8 cellular contexts compared by ENCODE assay signal in the genomic region with DNA sequence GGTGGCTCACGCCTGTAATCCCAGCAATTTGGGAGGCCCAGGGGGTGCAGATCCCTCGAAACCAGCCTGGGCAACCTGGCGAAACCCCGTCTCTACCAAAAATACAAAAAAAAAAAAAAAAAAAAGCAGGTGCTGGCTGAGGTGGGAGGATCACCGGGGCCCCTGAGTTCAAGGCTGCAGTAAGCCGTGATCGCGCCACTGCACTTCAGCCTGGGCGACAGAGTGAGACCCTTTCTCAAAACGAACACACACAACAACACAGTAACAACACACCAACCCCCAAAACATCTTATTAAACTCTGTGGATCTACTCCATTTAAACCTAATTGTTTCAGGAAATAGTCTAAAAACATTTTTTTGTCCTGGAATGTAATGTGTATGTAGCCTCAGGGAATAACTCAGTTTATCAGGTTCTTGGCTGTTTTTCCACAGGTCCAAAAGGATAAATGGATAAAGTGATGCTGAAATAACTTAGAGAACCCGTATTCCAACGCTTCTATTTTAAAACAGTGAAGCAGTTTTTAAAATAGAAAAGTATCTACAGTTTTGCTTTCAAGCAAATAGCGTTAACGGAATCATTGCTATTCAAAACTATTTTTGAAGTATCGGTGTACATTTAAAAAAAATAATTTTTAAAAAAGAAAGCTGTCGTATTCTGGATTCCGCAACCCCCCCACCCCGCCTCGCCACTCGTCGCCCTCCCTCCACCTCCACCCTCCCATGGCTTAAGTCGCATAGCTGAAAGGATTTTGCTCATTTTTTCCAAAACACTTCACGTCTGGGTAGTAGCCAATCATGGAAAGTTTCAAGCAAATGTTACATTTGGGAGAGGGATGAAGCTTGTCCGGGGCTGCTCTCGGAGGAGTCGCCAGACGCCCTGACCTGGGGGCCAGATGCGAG. TPM values are rescaled to one million over a fixed set of nuclear protein-coding genes. Genes with fewer than 3 reads are reported as not detected.
A peak's percentile ranks its signal among the peaks of the same experiment; 100 is the strongest.
DNase-seq lines count a peak whose midpoint lies in the region; ATAC-seq and TF ChIP-seq lines count a peak whose summit lies in the region.

No MANE protein-coding gene starts in this region.

- ATAC-seq in SK-N-SH treated with all-trans-retinoic acid at 6 μM for 48 hours (no peak), activated B cell treated with CpG ODN at 0.5 μM for 24 hours (ENCODE audit: low read depth) (peak; percentile 12)

- peaks cover 11 to 19% of the 10 kb centered on the region in 2 experiments for H3K36me3 ChIP-seq in SK-N-SH (replicated peaks in 1 of 2; ENCODE audit: control insufficient read depth in 1 of 2, insufficient read depth in 2 of 2, low read length in 1 of 2)
- H3K36me3 ChIP-seq in effector memory CD4-positive, alpha-beta T cell (ENCODE audit: control insufficient read depth, insufficient read depth, low read length) = no peaks in the 10 kb centered on the region
- no peaks in the 10 kb centered on the region for H3K36me3 ChIP-seq in thyroid gland

- no peaks in the 10 kb centered on the region for H3K9me2 ChIP-seq in SK-N-SH

- DNase-seq in SK-N-SH (no peak), activated B cell treated with CpG ODN at 0.5 μM for 24 hours (no peak), nephron progenitor cell (no peak), thyroid gland (peak in 1 of 2 donors; percentile 18)
- DNase-seq in effector memory CD4-positive, alpha-beta T cell = peak in 2 of 3 donors; percentile 7 to 11
- no peak for DNase-seq in NK-92 treated with Interleukin-12 subunit alpha and Interleukin-12 subunit beta, amount 100 ng/mL, for 24 hours (lab: John Stamatoyannopoulos, UW)
- no peak for DNase-seq in central memory CD4-positive, alpha-beta T cell

- CTCF ChIA-PET in SK-N-SH (lab: Yijun Ruan, JAX) (interaction anchor here (0.9 kb wide), 1 partner anchor 354 kb away, joined by 3 read pairs; no protein-coding TSS in a partner anchor), activated B cell treated with CpG ODN at 0.5 μM for 24 hours (lab: Charles Lee) (interaction anchor here (3.5 kb wide), 1 partner anchor 29 kb away, joined by 23 read pairs; no protein-coding TSS in a partner anchor)

- H3K27me3 Mint-ChIP-seq in activated B cell treated with CpG ODN at 0.5 μM for 24 hours (no peaks in the 10 kb centered on the region), nephron progenitor cell (ENCODE audit: low read depth, poor library complexity) (no peaks in the 10 kb centered on the region)

- peak overlapping the region; percentile 97 for H3K27ac Mint-ChIP-seq in activated B cell treated with CpG ODN at 0.5 μM for 24 hours
- no peak overlapping the region for H3K27ac Mint-ChIP-seq in nephron progenitor cell

- TF ChIP-seq CTCF in SK-N-SH (IDR thresholded peaks at IDR 0.05) = no peak
- no peak for TF ChIP-seq CTCF in activated B cell treated with CpG ODN at 0.5 μM for 24 hours (IDR thresholded peaks at IDR 0.05)
- no peak for TF ChIP-seq CTCF in nephron progenitor cell (IDR thresholded peaks at IDR 0.05)
- no peak for TF ChIP-seq CTCF in thyroid gland (IDR thresholded peaks at IDR 0.05)

- H3K4me1 Mint-ChIP-seq in activated B cell treated with CpG ODN at 0.5 μM for 24 hours = peaks cover 37% of the 10 kb centered on the region
- H3K4me1 Mint-ChIP-seq in nephron progenitor cell = peaks cover 34% of the 10 kb centered on the region

- TF ChIP-seq RAD21 in SK-N-SH (IDR thresholded peaks at IDR 0.05; ENCODE audit: low read length) = no peak

- H3K4me2 ChIP-seq in SK-N-SH = peak overlapping the region; percentile 96

- intact Hi-C loops in activated B cell treated with CpG ODN at 0.5 μM for 24 hours (cut with micrococcal nuclease) = loop anchor here (1.0 to 10.0 kb wide), 12 partner anchors 25 to 1219 kb away; a partner anchor contains a TSS
- intact Hi-C loops in thyroid gland (cut with DNase I) = loop anchor here (5.0 to 10.0 kb wide), 2 partner anchors 75 to 133 kb away; a partner anchor contains a TSS

- peaks cover 31% of the 10 kb centered on the region for H4K20me1 ChIP-seq in SK-N-SH (ENCODE audit: insufficient read depth)

- H3K9me3 ChIP-seq in SK-N-SH (no peaks in the 10 kb centered on the region), thyroid gland (no peaks in the 10 kb centered on the region)
- H3K9me3 ChIP-seq in effector memory CD4-positive, alpha-beta T cell (ENCODE audit: control insufficient read depth, low read length) = no peaks in the 10 kb centered on the region

- H3K4me3 ChIP-seq in SK-N-SH (ENCODE audit: low read depth in 2 of 2, low read length in 1 of 2) (peak overlapping the region; percentile 61 to 74), thyroid gland (replicated peaks in 1 of 3) (peak overlapping the region; percentile 36 to 91 (median 71))
- H3K4me3 ChIP-seq in effector memory CD4-positive, alpha-beta T cell (ENCODE audit: insufficient read depth, low read depth, low read length, poor library complexity, severe bottlenecking) = peak overlapping the region; percentile 83

- 39% methylated on average over 28 of the region's 28 CpGs for WGBS in SK-N-SH (ENCODE audit: low lambda C conversion rate)
- 34 to 36% methylated on average over 28 of the region's 28 CpGs for whole genome bisulfite sequencing in thyroid gland, 2 donors

- H3K27ac ChIP-seq in SK-N-SH (ENCODE audit: low read depth in 2 of 2, low read length in 1 of 2) = peak overlapping the region; percentile 85 to 96
- H3K27ac ChIP-seq in effector memory CD4-positive, alpha-beta T cell (ENCODE audit: insufficient read depth, low read length, poor library complexity, severe bottlenecking) = peak overlapping the region; percentile 94
- H3K27ac ChIP-seq in thyroid gland = peak overlapping the region; percentile 95 to 100 (median 99)

- peaks cover 31% of the 10 kb centered on the region for H3K36me3 Mint-ChIP-seq in activated B cell treated with CpG ODN at 0.5 μM for 24 hours (ENCODE audit: low read depth)
- peaks cover 9% of the 10 kb centered on the region for H3K36me3 Mint-ChIP-seq in nephron progenitor cell (ENCODE audit: low read depth)

- H3F3A ChIP-seq in SK-N-SH (replicated peaks; ENCODE audit: insufficient read depth) = peaks cover 29% of the 10 kb centered on the region

- H3K27me3 ChIP-seq in SK-N-SH (ENCODE audit: insufficient read depth) = no peaks in the 10 kb centered on the region
- H3K27me3 ChIP-seq in effector memory CD4-positive, alpha-beta T cell (replicated peaks; ENCODE audit: control insufficient read depth, insufficient read depth, low read length, poor library complexity, severe bottlenecking) = no peaks in the 10 kb centered on the region
- H3K27me3 ChIP-seq in thyroid gland = no peaks in the 10 kb centered on the region

- H3K4me1 ChIP-seq in SK-N-SH (ENCODE audit: control insufficient read depth in 1 of 2, insufficient read depth in 2 of 2, low read depth in 1 of 2, low read length in 1 of 2) = peaks cover 6 to 13% of the 10 kb centered on the region in 2 experiments; a peak in 3 of 4 replicates
- H3K4me1 ChIP-seq in effector memory CD4-positive, alpha-beta T cell (ENCODE audit: control insufficient read depth, insufficient read depth, low read length, poor library complexity, severe bottlenecking) = peaks cover 24% of the 10 kb centered on the region
- peaks cover 6 to 22% of the 10 kb centered on the region in 2 donors for H3K4me1 ChIP-seq in thyroid gland

- H3K79me2 ChIP-seq in SK-N-SH (ENCODE audit: insufficient read depth) = peaks cover 41% of the 10 kb centered on the region

- no peak for TF ChIP-seq EP300 in SK-N-SH (IDR thresholded peaks at IDR 0.05; ENCODE audit: borderline replicate concordance in 1 of 2, low read depth in 1 of 2, low read length in 1 of 2)

- POLR2A ChIA-PET in SK-N-SH (lab: Yijun Ruan, JAX) = interaction anchor here (0.6 kb wide), 1 partner anchor 173 kb away, joined by 3 read pairs; no protein-coding TSS in a partner anchor
- POLR2A ChIA-PET in activated B cell treated with CpG ODN at 0.5 μM for 24 hours (lab: Charles Lee) = interaction anchor here (0.6 to 4.1 kb wide), 13 partner anchors 12 to 1095 kb away, joined by 3 to 95 read pairs (median 7); a partner anchor contains a TSS

- TF ChIP-seq POLR2A in thyroid gland (IDR thresholded peaks at IDR 0.05) = no peak

- H3K9me3 Mint-ChIP-seq in activated B cell treated with CpG ODN at 0.5 μM for 24 hours = no peaks in the 10 kb centered on the region
- H3K9me3 Mint-ChIP-seq in nephron progenitor cell = no peaks in the 10 kb centered on the region

- peak overlapping the region; percentile 92 for H2AFZ ChIP-seq in SK-N-SH (ENCODE audit: low read depth)

- H3K9ac ChIP-seq in SK-N-SH = peak overlapping the region; percentile 73

- H3K4me3 Mint-ChIP-seq in activated B cell treated with CpG ODN at 0.5 μM for 24 hours = peak overlapping the region; percentile 97
- H3K4me3 Mint-ChIP-seq in nephron progenitor cell = peak overlapping the region; percentile 90

TF ChIP-seq in SK-N-SH, 30 proteins besides CTCF, POLR2A, EP300 and RAD21:
- TF ChIP-seq, protein P1, sequence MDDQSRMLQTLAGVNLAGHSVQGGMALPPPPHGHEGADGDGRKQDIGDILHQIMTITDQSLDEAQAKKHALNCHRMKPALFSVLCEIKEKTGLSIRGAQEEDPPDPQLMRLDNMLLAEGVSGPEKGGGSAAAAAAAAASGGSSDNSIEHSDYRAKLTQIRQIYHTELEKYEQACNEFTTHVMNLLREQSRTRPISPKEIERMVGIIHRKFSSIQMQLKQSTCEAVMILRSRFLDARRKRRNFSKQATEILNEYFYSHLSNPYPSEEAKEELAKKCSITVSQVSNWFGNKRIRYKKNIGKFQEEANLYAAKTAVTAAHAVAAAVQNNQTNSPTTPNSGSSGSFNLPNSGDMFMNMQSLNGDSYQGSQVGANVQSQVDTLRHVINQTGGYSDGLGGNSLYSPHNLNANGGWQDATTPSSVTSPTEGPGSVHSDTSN (IDR thresholded peaks at IDR 0.05) = no peak
- TF ChIP-seq TCF12 (IDR thresholded peaks at IDR 0.05) = peak; percentile 23; the same call in 1 of the 2 replicates

TF ChIP-seq in SK-N-SH treated with all-trans-retinoic acid at 6 μM for 48 hours, 23 proteins besides CTCF, POLR2A, EP300 and RAD21:
- TF ChIP-seq ARNTL (CRISPR knock-in tag; IDR thresholded peaks at IDR 0.05; ENCODE audit: borderline replicate concordance, low read depth) (no peak), TOX (CRISPR knock-in tag; IDR thresholded peaks at IDR 0.05; ENCODE audit: borderline replicate concordance) (no peak), ZNF565 (CRISPR knock-in tag; conservative IDR thresholded peaks at IDR 0.05; ENCODE audit: low read depth) (no peak), OSR1 (CRISPR knock-in tag; IDR thresholded peaks at IDR 0.05) (no peak)

RNA-seq across cellular contexts. Expression of a gene that starts 0.9 kb away (rescaled TPM):
- 37.2 and 58.5 TPM in 2 replicates for polyA plus RNA-seq in SK-N-SH (2012; rRNA removed)
- 42.9 and 63.8 TPM in 2 replicates for polyA plus RNA-seq in SK-N-SH (2012; cell fraction: cytosol; rRNA removed)
- 69.8 and 184 TPM in 2 replicates for polyA plus RNA-seq in SK-N-SH (2012; cell fraction: nucleus; rRNA removed)
- 212 and 255 TPM in 2 replicates for total RNA-seq in activated B cell treated with CpG ODN at 0.5 μM for 24 hours
- total RNA-seq in thyroid gland = 100 to 1,000 TPM; 175 to 274 (median 197) TPM

Comparison
In these comparisons a context has a peak if more than half of its experiments do, and no peak if none do; other contexts are left out.
1. DNase-seq: peak in effector memory CD4-positive, alpha-beta T cell (2 of 3); none in SK-N-SH (single experiment), activated B cell treated with CpG ODN at 0.5 μM for 24 hours (single experiment), nephron progenitor cell (single experiment), NK-92 treated with Interleukin-12 subunit alpha and Interleukin-12 subunit beta, amount 100 ng/mL, for 24 hours (single experiment) and central memory CD4-positive, alpha-beta T cell (single experiment).
2. Peak in every context shown above with its lines, with median percentiles within 50 percentile points of each other: H3K27ac ChIP-seq and H3K4me3 ChIP-seq.